7 cellular contexts compared by ENCODE assay signal in the genomic region with DNA sequence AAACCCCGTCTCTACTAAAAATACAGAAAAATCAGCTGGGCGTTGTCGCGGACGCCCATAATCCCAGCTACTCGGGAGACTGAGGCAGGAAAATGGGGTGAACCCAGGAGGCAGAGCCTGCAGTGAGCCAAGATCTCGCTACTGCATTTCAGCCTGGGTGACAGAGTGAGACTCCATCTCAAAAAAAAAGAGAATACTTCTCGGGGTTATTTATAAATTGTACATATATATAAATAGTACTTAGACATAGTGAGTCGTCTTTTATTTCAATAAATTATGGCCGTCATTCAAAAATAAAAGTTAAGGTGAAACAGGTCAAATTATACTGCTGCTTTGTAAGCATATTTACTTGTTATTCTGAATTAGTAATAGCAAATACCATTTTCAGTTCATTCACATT.
"Had no signal": no experiment of that assay in that cellular context is flagged by ENCODE, and none has a peak within 500 bp of the region (broad histone marks: within the 10 kb centered on the region; RNA-seq: fewer than 3 reads in every experiment).

No MANE protein-coding gene starts in this region.

- FAIRE-seq: H1, H54, HTR-8/SVneo had no signal

- ATAC-seq: GM23338 had no signal

- H3K4me3 ChIP-seq: GM23338 had no signal

- DNase-seq: H9, HCEC 1CT, IMR-90 had no signal
